ENCODE assay signal across 25 cellular contexts in genomic region chr1:237186733-237187132, GRCh38.
DNase-seq lines count a peak whose midpoint lies in the region; ATAC-seq, FAIRE-seq and TF ChIP-seq lines count a peak whose summit lies in the region.
"Had no signal": no experiment of that assay in that cellular context is flagged by ENCODE, and none has a peak within 500 bp of the region (broad histone marks: within the 10 kb centered on the region; RNA-seq: fewer than 3 reads in every experiment).

No MANE protein-coding gene starts in this region.

- H3K79me1 ChIP-seq in H1 (ENCODE audit: low read depth, low read length) = peaks cover 4% of the 10 kb centered on the region; the same call in 1 of the 2 replicates

- H3K4me2 ChIP-seq in H1 (ENCODE audit: insufficient read depth in 1 of 2, low read depth in 2 of 2, low read length in 2 of 2) = no peak overlapping the region

- peak overlapping the region in 1 of 2 donors; percentile 28 for H3K4me3 ChIP-seq in ascending aorta
- no peak overlapping the region for H3K4me3 ChIP-seq in H1 (ENCODE audit: extremely low read depth in 1 of 4, insufficient read depth in 2 of 4, low read depth in 3 of 4, low read length in 4 of 4)
- no peak overlapping the region for H3K4me3 ChIP-seq in right atrium auricular region
- no peak overlapping the region for H3K4me3 ChIP-seq in testis
- H3K4me3 ChIP-seq: psoas muscle, SK-N-MC, upper lobe of left lung had no signal

- FAIRE-seq in H1 (lab: Jason Lieb, UNC) = no peak
- FAIRE-seq: endothelial cell of umbilical vein, TTC549 had no signal

- no peak overlapping the region for H3K14ac ChIP-seq in H1 (ENCODE audit: insufficient read length)

- H3K27ac ChIP-seq in ascending aorta (peak overlapping the region; percentile 12 to 27), H1 (ENCODE audit: low read depth, low read length) (no peak overlapping the region), right atrium auricular region (peak overlapping the region; percentile 19 to 22), testis (no peak overlapping the region)
- H3K27ac ChIP-seq: HL-60, psoas muscle, RWPE1, SK-N-MC, upper lobe of left lung had no signal

- 67% methylated on average over 7 of the region's 7 CpGs; no CpG with 5 or more reads in 1 of the 2 experiments for WGBS in H1 (ENCODE audit: extremely low coverage in 1 of 2, insufficient coverage in 1 of 2, insufficient read length in 1 of 2, insufficient replicate concordance in 2 of 2, low coverage in 1 of 2, low lambda C conversion rate in 2 of 2, missing lambda C conversion rate in 1 of 2), 2 experiments
- WGBS in testis, 2 donors = 30 to 39% methylated on average over 7 of the region's 7 CpGs

- TF ChIP-seq CTCF in ascending aorta (IDR thresholded peaks at IDR 0.05) (no peak), H1 (IDR thresholded peaks at IDR 0.05; ENCODE audit: control extremely low read depth in 1 of 3, insufficient read depth in 1 of 3, low read depth in 1 of 3, low read length in 3 of 3) (no peak), right atrium auricular region (IDR thresholded peaks at IDR 0.05) (no peak), testis (IDR thresholded peaks at IDR 0.05) (no peak)

- no peak overlapping the region for H3K56ac ChIP-seq in H1 (replicated peaks; ENCODE audit: insufficient read length, low read depth, low read length)

- no peak overlapping the region for H3K9ac ChIP-seq in H1 (replicated peaks in 1 of 4; ENCODE audit: extremely low read depth in 1 of 4, low read depth in 3 of 4, low read length in 3 of 4)

- no peak overlapping the region for H2BK20ac ChIP-seq in H1 (ENCODE audit: low read length)

- TF ChIP-seq EP300 in H1 (IDR thresholded peaks at IDR 0.05; ENCODE audit: borderline replicate concordance in 1 of 2, low read depth in 2 of 2, low read length in 2 of 2) = no peak

- H3K9me3 ChIP-seq in ascending aorta (no peaks in the 10 kb centered on the region), H1 (ENCODE audit: insufficient read depth in 2 of 2, low read depth in 1 of 2, low read length in 1 of 2) (no peaks in the 10 kb centered on the region), right atrium auricular region (no peaks in the 10 kb centered on the region), testis (no peaks in the 10 kb centered on the region)
- H3K9me3 ChIP-seq: Caco-2, psoas muscle, upper lobe of left lung had no signal

- no peaks in the 10 kb centered on the region; a peak in 1 of 4 replicates for H3K79me2 ChIP-seq in H1 (ENCODE audit: control insufficient read depth in 1 of 2, insufficient read depth in 2 of 2, low read length in 2 of 2)

- H4K20me1 ChIP-seq in H1 (replicated peaks in 1 of 2; ENCODE audit: control insufficient read depth in 1 of 2, insufficient read depth in 2 of 2, low read length in 2 of 2) = no peaks in the 10 kb centered on the region

- H2AFZ ChIP-seq in H1 (ENCODE audit: low read length) = no peak overlapping the region

- DNase-seq in ascending aorta (ENCODE audit: low spot score in 2 of 2) (no peak), H1 (ENCODE audit: low read depth in 1 of 2, low spot score in 2 of 2) (no peak), right atrium auricular region (ENCODE audit: low spot score) (no peak), testis (peak; percentile 46), NCI-H2227 (lab: John Stamatoyannopoulos, UW; ENCODE audit: unreplicated experiment) (no peak)
- DNase-seq in central memory CD4-positive, alpha-beta T cell = no peak
- DNase-seq: activated CD4-positive, alpha-beta memory T cell treated with anti-CD3 and anti-CD28 coated beads, Interleukin-2, amount 10 ng/mL, durations not matched to agents 7 days and 5 days; activated CD8-positive, alpha-beta memory T cell treated with anti-CD3 and anti-CD28 coated beads, Interleukin-2, amount 50 U/mL, for 48 hours; activated naive CD4-positive, alpha-beta T cell treated with anti-CD3 and anti-CD28 coated beads, Interleukin-2, amount 50 U/mL, for 16 hours; anterior cingulate cortex; Caco-2; Karpas-422; left colon; mesenchymal stem cell; NCI-H1436; nucleus accumbens; psoas muscle; upper lobe of left lung had no signal

- H3K36me3 ChIP-seq in ascending aorta (no peaks in the 10 kb centered on the region), H1 (ENCODE audit: control insufficient read depth in 2 of 4, insufficient read depth in 4 of 4, low read length in 3 of 4) (no peaks in the 10 kb centered on the region), right atrium auricular region (no peaks in the 10 kb centered on the region), testis (ENCODE audit: low read depth, missing control alignments) (no peaks in the 10 kb centered on the region)
- H3K36me3 ChIP-seq: upper lobe of left lung had no signal

- H2BK120ac ChIP-seq in H1 (replicated peaks; ENCODE audit: low read depth, low read length) = no peak overlapping the region

- H3K18ac ChIP-seq in H1 (ENCODE audit: extremely low read depth, low read length) = no peak overlapping the region

- H4K8ac ChIP-seq in H1 (ENCODE audit: extremely low read depth, insufficient read depth, low read length) = no peak overlapping the region

- no peak overlapping the region for H4K5ac ChIP-seq in H1 (ENCODE audit: insufficient read length, low read depth, low read length)

- POLR2A ChIA-PET in H1 (lab: Charles Lee; ENCODE audit: partially characterized antibody) = no interaction called here

- H2AK5ac ChIP-seq in H1 (ENCODE audit: low read depth, low read length) = no peak overlapping the region

- TF ChIP-seq RAD21 in H1 (IDR thresholded peaks at IDR 0.05 in 1 of 2, conservative IDR thresholded peaks at IDR 0.05 in 1 of 2; ENCODE audit: low read depth in 2 of 2, low read length in 2 of 2) = no peak

- peak overlapping the region; percentile 47; the same call in 1 of the 2 replicates for H2BK5ac ChIP-seq in H1 (ENCODE audit: low read depth, low read length)

- H3K27me3 ChIP-seq in ascending aorta (no peaks in the 10 kb centered on the region), H1 (replicated peaks in 1 of 4; ENCODE audit: control insufficient read depth in 3 of 4, extremely low read depth in 1 of 4, insufficient read depth in 3 of 4, low read length in 3 of 4) (no peaks in the 10 kb centered on the region), right atrium auricular region (no peaks in the 10 kb centered on the region), testis (no peaks in the 10 kb centered on the region)
- H3K27me3 ChIP-seq: upper lobe of left lung had no signal

- H3K4me1 ChIP-seq in ascending aorta (peaks cover 0 to 9% of the 10 kb centered on the region in 2 donors), H1 (replicated peaks in 1 of 4; ENCODE audit: control insufficient read depth in 3 of 4, insufficient read depth in 4 of 4, low read length in 3 of 4) (peaks cover 0 to 11% (median 4%) of the 10 kb centered on the region in 4 experiments; a peak in 4 of 7 replicates), right atrium auricular region (peaks cover 0 to 94% of the 10 kb centered on the region in 2 donors), testis (peaks cover 2% of the 10 kb centered on the region)
- H3K4me1 ChIP-seq: Caco-2, psoas muscle, upper lobe of left lung had no signal

- H2BK15ac ChIP-seq in H1 (ENCODE audit: low read length) = no peak overlapping the region

- TF ChIP-seq POLR2A in H1 (IDR thresholded peaks at IDR 0.05; ENCODE audit: control extremely low read depth in 1 of 2, low read depth in 2 of 2, low read length in 2 of 2) = no peak
- TF ChIP-seq POLR2A in testis (IDR thresholded peaks at IDR 0.05) = no peak

- peak overlapping the region; percentile 32 for H3K4ac ChIP-seq in H1 (replicated peaks; ENCODE audit: insufficient read length, low read depth, low read length)

- no peak for ATAC-seq in GM21528 (IDR thresholded peaks at IDR 0.05; ENCODE audit: low FRiP score, unreplicated experiment)
- ATAC-seq: activated CD4-positive, CD25-positive, alpha-beta regulatory T cell treated with anti-CD3 and anti-CD28 coated beads, Interleukin-2, amount 50 U/mL, for 24 hours; left colon; psoas muscle had no signal

- no peak overlapping the region for H3K23ac ChIP-seq in H1 (ENCODE audit: insufficient read length)

- H2BK12ac ChIP-seq in H1 (ENCODE audit: low read depth, low read length) = peak overlapping the region; percentile 54; the same call in 1 of the 2 replicates

- H3K23me2 ChIP-seq in H1 (ENCODE audit: low read depth, low read length) = no peaks in the 10 kb centered on the region

- intact Hi-C loops in ascending aorta (cut with DNase I) (no loop called here), testis (cut with DNase I; ENCODE audit: low total_unique reads) (no loop called here)

- H4K91ac ChIP-seq in H1 (replicated peaks; ENCODE audit: insufficient read length, low read length) = no peak overlapping the region

- CTCF ChIA-PET in H1 (lab: Charles Lee; ENCODE audit: partially characterized antibody) = interaction anchor here (0.6 to 1.5 kb wide), 8 partner anchors 9 to 400 kb away, joined by 3 to 4 read pairs (median 3); no protein-coding TSS in a partner anchor

TF ChIP-seq in H1, 55 proteins besides CTCF, POLR2A, EP300 and RAD21:
- TF ChIP-seq MAFK (IDR thresholded peaks at IDR 0.05; ENCODE audit: low read depth, low read length) (no peak), MAX (IDR thresholded peaks at IDR 0.05) (no peak), KDM1A (IDR thresholded peaks at IDR 0.05; ENCODE audit: borderline replicate concordance, low read length) (no peak), JUND (IDR thresholded peaks at IDR 0.05; ENCODE audit: low read length) (no peak), HDAC6 (IDR thresholded peaks at IDR 0.05; ENCODE audit: low read depth, low read length) (no peak), CTBP2 (IDR thresholded peaks at IDR 0.05; ENCODE audit: borderline replicate concordance, insufficient read depth, insufficient read length, low read length) (no peak), NRF1 (IDR thresholded peaks at IDR 0.05; ENCODE audit: low read depth, low read length) (no peak), SUZ12 (IDR thresholded peaks at IDR 0.05; ENCODE audit: low read length) (no peak), GABPA (IDR thresholded peaks at IDR 0.05; ENCODE audit: borderline replicate concordance, insufficient read depth, low read length) (no peak), POU5F1 (IDR thresholded peaks at IDR 0.05; ENCODE audit: low read depth, low read length) (no peak), CREB1 (IDR thresholded peaks at IDR 0.05) (no peak), RFX5 (IDR thresholded peaks at IDR 0.05; ENCODE audit: borderline replicate concordance, low read depth, low read length) (no peak), HDAC2 (IDR thresholded peaks at IDR 0.05; ENCODE audit: borderline replicate concordance in 1 of 2, low read depth in 2 of 2, low read length in 2 of 2) (no peak), JUN (IDR thresholded peaks at IDR 0.05; ENCODE audit: low read depth, low read length) (no peak)
TF ChIP-seq in H1: peak in this region for 0.

Comparison
In these comparisons a context has a peak if more than half of its experiments do, and no peak if none do; other contexts are left out.
1. H3K27ac ChIP-seq: peak in ascending aorta (2 of 2) and right atrium auricular region (2 of 2); none in H1 (single experiment) and testis (0 of 2).